Comparison of ENCODE assay signal across 10 cellular contexts in the genomic region with DNA sequence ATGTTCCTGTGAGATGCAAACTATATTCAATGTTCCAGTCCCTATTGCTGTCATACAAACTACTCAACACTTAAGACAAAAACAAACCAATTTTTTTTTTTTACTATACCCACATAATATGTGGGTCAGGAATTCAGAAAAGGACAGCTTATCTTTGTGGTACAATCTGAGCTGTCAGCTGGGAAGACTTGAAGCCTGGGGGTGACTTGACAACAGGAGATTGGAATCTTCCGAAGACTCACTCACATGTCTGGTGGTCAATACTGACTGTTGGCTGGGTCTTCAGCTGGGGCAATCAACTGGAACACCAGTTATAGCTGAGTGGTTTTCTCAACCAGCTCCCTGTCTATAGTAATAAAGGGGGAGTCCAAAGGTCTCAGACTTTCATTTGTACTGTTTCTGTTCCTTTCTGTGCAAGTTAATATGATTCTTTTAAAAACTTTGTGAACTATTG.
DNase-seq lines count a peak whose midpoint lies in the region; ATAC-seq and TF ChIP-seq lines count a peak whose summit lies in the region.
"Had no signal": no experiment of that assay in that cellular context is flagged by ENCODE, and none has a peak within 500 bp of the region (broad histone marks: within the 10 kb centered on the region; RNA-seq: fewer than 3 reads in every experiment).

No MANE protein-coding gene starts in this region.

- H3K4me1 ChIP-seq in hepatocyte (ENCODE audit: insufficient read depth) (no peaks in the 10 kb centered on the region), heart right ventricle (peaks cover 0 to 10% (median 0%) of the 10 kb centered on the region in 9 donors)

- WGBS in hepatocyte (ENCODE audit: low lambda C conversion rate, missing lambda C conversion rate), result 74% methylated on average over 1 of the region's 1 CpG
- WGBS in heart right ventricle, 2 donors, result 85 to 93% methylated on average over 1 of the region's 1 CpG

- no peaks in the 10 kb centered on the region for H3K9me3 Mint-ChIP-seq in activated naive CD4-positive, alpha-beta T cell treated with anti-CD3 and anti-CD28 coated beads for 36 hours
- H3K9me3 Mint-ChIP-seq: CD4-positive, alpha-beta T cell had no signal

- H3K36me3 ChIP-seq in hepatocyte (replicated peaks; ENCODE audit: insufficient read depth, low read depth) (no peaks in the 10 kb centered on the region), heart right ventricle (no peaks in the 10 kb centered on the region)

- H3K36me3 Mint-ChIP-seq in activated naive CD4-positive, alpha-beta T cell treated with anti-CD3 and anti-CD28 coated beads for 36 hours (ENCODE audit: low read depth), result no peaks in the 10 kb centered on the region

- H3K27me3 ChIP-seq in hepatocyte (no peaks in the 10 kb centered on the region), heart right ventricle (no peaks in the 10 kb centered on the region)

- H3K27me3 Mint-ChIP-seq in activated naive CD4-positive, alpha-beta T cell treated with anti-CD3 and anti-CD28 coated beads for 36 hours (ENCODE audit: low read depth), result peaks cover 4% of the 10 kb centered on the region

- H2AFZ ChIP-seq in hepatocyte, result peak overlapping the region; percentile 11

- H3K4me3 ChIP-seq in hepatocyte (no peak overlapping the region), heart right ventricle (no peak overlapping the region)

- no peak for TF ChIP-seq CTCF in hepatocyte (IDR thresholded peaks at IDR 0.05; ENCODE audit: poor library complexity)
- no peak for TF ChIP-seq CTCF in heart right ventricle (IDR thresholded peaks at IDR 0.05)

- no peaks in the 10 kb centered on the region for H3K79me2 ChIP-seq in hepatocyte

- intact Hi-C loops in heart right ventricle (cut with DNase I), result no loop called here
- intact Hi-C loops in activated naive CD4-positive, alpha-beta T cell treated with anti-CD3 and anti-CD28 coated beads for 36 hours (cut with micrococcal nuclease), result no loop called here

- DNase-seq in hepatocyte (ENCODE audit: low spot score) (no peak), NCI-H446 (lab: John Stamatoyannopoulos, UW) (no peak), NCI-H446 treated with DMSO at 0.1 percent for 48 hours (lab: John Stamatoyannopoulos, UW) (no peak), heart right ventricle (no peak)
- no peak for DNase-seq in activated naive CD4-positive, alpha-beta T cell treated with anti-CD3 and anti-CD28 coated beads for 36 hours
- DNase-seq: activated gamma-delta T cell; CD4-positive, alpha-beta T cell had no signal

- H3K27ac ChIP-seq in hepatocyte (peak overlapping the region; percentile 2), heart right ventricle (no peak overlapping the region)

- H3K4me2 ChIP-seq in hepatocyte, result peak overlapping the region; percentile 38

- H3K9me3 ChIP-seq in hepatocyte (ENCODE audit: low read depth) (no peaks in the 10 kb centered on the region), heart right ventricle (no peaks in the 10 kb centered on the region)

- H3K4me3 Mint-ChIP-seq in activated naive CD4-positive, alpha-beta T cell treated with anti-CD3 and anti-CD28 coated beads for 36 hours, result no peak overlapping the region
- H3K4me3 Mint-ChIP-seq: CD4-positive, alpha-beta T cell had no signal

- no peaks in the 10 kb centered on the region for H3K4me1 Mint-ChIP-seq in activated naive CD4-positive, alpha-beta T cell treated with anti-CD3 and anti-CD28 coated beads for 36 hours (ENCODE audit: low read depth)

- H3K27ac Mint-ChIP-seq in activated naive CD4-positive, alpha-beta T cell treated with anti-CD3 and anti-CD28 coated beads for 36 hours, result no peak overlapping the region
- H3K27ac Mint-ChIP-seq: CD4-positive, alpha-beta T cell had no signal

- no peaks in the 10 kb centered on the region for H4K20me1 ChIP-seq in hepatocyte (ENCODE audit: insufficient read depth, poor library complexity, severe bottlenecking)

- CTCF ChIA-PET in activated naive CD4-positive, alpha-beta T cell treated with anti-CD3 and anti-CD28 coated beads for 36 hours (lab: Charles Lee), result no interaction called here

- ATAC-seq in GM18511 (IDR thresholded peaks at IDR 0.05; ENCODE audit: unreplicated experiment), result peak; percentile 91
- ATAC-seq in GM21515 (IDR thresholded peaks at IDR 0.05; ENCODE audit: unreplicated experiment), result peak; percentile 94
- ATAC-seq in HG03103 (IDR thresholded peaks at IDR 0.05; ENCODE audit: low read depth, unreplicated experiment), result peak; percentile 93
- ATAC-seq in heart right ventricle, result no peak

- H3K9me2 ChIP-seq in hepatocyte (replicated peaks; ENCODE audit: insufficient read depth), result no peaks in the 10 kb centered on the region

Comparison
In these comparisons a context has a peak if more than half of its experiments do, and no peak if none do; other contexts are left out.
1. ATAC-seq: peak in GM18511 (single experiment), GM21515 (single experiment) and HG03103 (single experiment); none in heart right ventricle (0 of 8).